ENCODE assay signal across 11 cellular contexts in genomic region chr2:96685592-96686459, GRCh38. TPM values are rescaled to one million over a fixed set of nuclear protein-coding genes. Genes with fewer than 3 reads are reported as not detected.
DNase-seq lines count a peak whose midpoint lies in the region; ATAC-seq, FAIRE-seq and TF ChIP-seq lines count a peak whose summit lies in the region.
"Had no signal": no experiment of that assay in that cellular context is flagged by ENCODE, and none has a peak within 500 bp of the region (broad histone marks: within the 10 kb centered on the region; RNA-seq: fewer than 3 reads in every experiment).

No MANE protein-coding gene starts in this region.

- peak; percentile 85 for DNase-seq in H7
- peak; percentile 67 for DNase-seq in NCI-H345 treated with DMSO at 0.1 percent for 48 hours (lab: John Stamatoyannopoulos, UW; ENCODE audit: unreplicated experiment)
- DNase-seq in fibroblast of lung (ENCODE audit: low read depth in 2 of 2) = peak; percentile 8 to 31
- DNase-seq in osteoblast (ENCODE audit: insufficient read length, low spot score, missing footprints) = peak; percentile 86
- no peak for DNase-seq in small intestine
- no peak for DNase-seq in activated CD8-positive, alpha-beta T cell treated with anti-CD3 and anti-CD28 coated beads for 36 hours
- DNase-seq in SW 1271 (lab: John Stamatoyannopoulos, UW) = no peak
- no peak for DNase-seq in anterior cingulate cortex (lab: John Stamatoyannopoulos, UW)
- DNase-seq: activated CD4-positive, alpha-beta T cell treated with anti-CD3 and anti-CD28 coated beads for 36 hours; PC-3 had no signal

- WGBS in small intestine, 3 donors = 51 to 57% (median 53%) methylated on average over 17 to 18 of the region's 18 CpGs

- no peaks in the 10 kb centered on the region for H3K9me3 Mint-ChIP-seq in activated CD8-positive, alpha-beta T cell treated with anti-CD3 and anti-CD28 coated beads for 36 hours
- H3K9me3 Mint-ChIP-seq: activated naive CD4-positive, alpha-beta T cell treated with anti-CD3 and anti-CD28 coated beads, Interleukin-2, amount 50 U/mL, for 72 hours had no signal

- H3K27me3 ChIP-seq in H7 (ENCODE audit: control insufficient read depth, insufficient read depth, low read length) = no peaks in the 10 kb centered on the region
- H3K27me3 ChIP-seq in fibroblast of lung (ENCODE audit: control insufficient read depth, insufficient read depth, low read length) = peaks cover 13% of the 10 kb centered on the region
- peaks cover 3% of the 10 kb centered on the region for H3K27me3 ChIP-seq in osteoblast (ENCODE audit: insufficient read depth, low read length)
- no peaks in the 10 kb centered on the region for H3K27me3 ChIP-seq in small intestine (ENCODE audit: control insufficient read depth in 2 of 2, insufficient read depth in 2 of 2, low read length in 2 of 2)

- peaks cover 3% of the 10 kb centered on the region for H3K27me3 Mint-ChIP-seq in activated CD8-positive, alpha-beta T cell treated with anti-CD3 and anti-CD28 coated beads for 36 hours

- intact Hi-C loops in activated CD8-positive, alpha-beta T cell treated with anti-CD3 and anti-CD28 coated beads for 36 hours (cut with micrococcal nuclease) = no loop called here

- H3K36me3 ChIP-seq in H7 (replicated peaks; ENCODE audit: control insufficient read depth, insufficient read depth, low read length) (no peaks in the 10 kb centered on the region), fibroblast of lung (ENCODE audit: control insufficient read depth, insufficient read depth, low read length) (no peaks in the 10 kb centered on the region), osteoblast (ENCODE audit: insufficient read depth, low read length) (no peaks in the 10 kb centered on the region), small intestine (ENCODE audit: control insufficient read depth in 2 of 2, insufficient read depth in 2 of 2, low read length in 2 of 2) (no peaks in the 10 kb centered on the region)

- H3K4me2 ChIP-seq in fibroblast of lung (ENCODE audit: extremely low read depth, insufficient read depth, low read length) (no peak overlapping the region), osteoblast (ENCODE audit: insufficient read depth, low read length) (no peak overlapping the region)

- H3K9me3 ChIP-seq in fibroblast of lung (ENCODE audit: control insufficient read depth, insufficient read depth, low read depth, low read length) (no peaks in the 10 kb centered on the region), osteoblast (ENCODE audit: low read depth, low read length) (no peaks in the 10 kb centered on the region), small intestine (ENCODE audit: control insufficient read depth, low read depth) (no peaks in the 10 kb centered on the region)

- TF ChIP-seq CTCF in fibroblast of lung (conservative IDR thresholded peaks at IDR 0.05 in 1 of 2, IDR thresholded peaks at IDR 0.05 in 1 of 2; ENCODE audit: low read depth in 1 of 2, low read length in 2 of 2) = no peak
- TF ChIP-seq CTCF in osteoblast (IDR thresholded peaks at IDR 0.05; ENCODE audit: extremely low read depth, low read depth, low read length) = no peak
- TF ChIP-seq CTCF in activated CD8-positive, alpha-beta T cell treated with anti-CD3 and anti-CD28 coated beads for 36 hours (IDR thresholded peaks at IDR 0.05) = no peak

- no peak overlapping the region for H3K4me3 Mint-ChIP-seq in activated CD8-positive, alpha-beta T cell treated with anti-CD3 and anti-CD28 coated beads for 36 hours
- H3K4me3 Mint-ChIP-seq: activated CD4-positive, alpha-beta T cell treated with anti-CD3 and anti-CD28 coated beads for 36 hours had no signal

- no peaks in the 10 kb centered on the region for H3K4me1 ChIP-seq in fibroblast of lung (ENCODE audit: control insufficient read depth, extremely low read depth, insufficient read depth, low read length)
- no peaks in the 10 kb centered on the region for H3K4me1 ChIP-seq in osteoblast (ENCODE audit: insufficient read depth, low read length)
- no peaks in the 10 kb centered on the region for H3K4me1 ChIP-seq in small intestine (ENCODE audit: control insufficient read depth in 2 of 2, insufficient read depth in 1 of 2, low read depth in 1 of 2, low read length in 1 of 2)

- H2AFZ ChIP-seq in fibroblast of lung (ENCODE audit: low read length) = no peak overlapping the region
- H2AFZ ChIP-seq in osteoblast (ENCODE audit: low read length) = no peak overlapping the region

- H3K36me3 Mint-ChIP-seq in activated CD8-positive, alpha-beta T cell treated with anti-CD3 and anti-CD28 coated beads for 36 hours (ENCODE audit: low read depth) = no peaks in the 10 kb centered on the region
- H3K36me3 Mint-ChIP-seq: activated naive CD4-positive, alpha-beta T cell treated with anti-CD3 and anti-CD28 coated beads, Interleukin-2, amount 50 U/mL, for 72 hours had no signal

- H3K4me3 ChIP-seq in H7 (ENCODE audit: insufficient read depth, low read depth, low read length) (no peak overlapping the region), fibroblast of lung (replicated peaks in 1 of 4; ENCODE audit: control extremely low read depth in 1 of 4, insufficient read depth in 1 of 4, low read depth in 3 of 4, low read length in 4 of 4) (no peak overlapping the region), osteoblast (ENCODE audit: insufficient read depth, low read length) (no peak overlapping the region), small intestine (ENCODE audit: low read depth in 1 of 2, low read length in 2 of 2) (no peak overlapping the region)

- POLR2A ChIA-PET in activated CD8-positive, alpha-beta T cell treated with anti-CD3 and anti-CD28 coated beads for 36 hours (lab: Charles Lee) = no interaction called here

- H4K20me1 ChIP-seq in fibroblast of lung (ENCODE audit: control insufficient read depth, extremely low read depth, insufficient read depth, low read length) (no peaks in the 10 kb centered on the region), osteoblast (ENCODE audit: insufficient read depth, low read length) (no peaks in the 10 kb centered on the region)

- no peak overlapping the region for H3K27ac Mint-ChIP-seq in activated CD8-positive, alpha-beta T cell treated with anti-CD3 and anti-CD28 coated beads for 36 hours
- H3K27ac Mint-ChIP-seq: activated CD4-positive, alpha-beta T cell treated with anti-CD3 and anti-CD28 coated beads for 36 hours; activated naive CD4-positive, alpha-beta T cell treated with anti-CD3 and anti-CD28 coated beads, Interleukin-2, amount 50 U/mL, for 72 hours had no signal

- no peak overlapping the region for H3K27ac ChIP-seq in fibroblast of lung (ENCODE audit: insufficient read depth, low read length)
- no peak overlapping the region for H3K27ac ChIP-seq in osteoblast (ENCODE audit: low read depth, low read length)
- H3K27ac ChIP-seq in small intestine (ENCODE audit: low read depth in 1 of 2, low read length in 1 of 2) = no peak overlapping the region

- FAIRE-seq in small intestine (lab: Jason Lieb, UNC) = no peak

- no peak for ATAC-seq in activated CD8-positive, alpha-beta T cell treated with anti-CD3 and anti-CD28 coated beads for 36 hours
- ATAC-seq: activated CD4-positive, alpha-beta T cell treated with anti-CD3 and anti-CD28 coated beads for 36 hours; activated naive CD4-positive, alpha-beta T cell treated with anti-CD3 and anti-CD28 coated beads, Interleukin-2, amount 50 U/mL, for 72 hours; PC-3 had no signal

- H3K79me2 ChIP-seq in fibroblast of lung (ENCODE audit: control insufficient read depth, insufficient read depth, low read length) = no peaks in the 10 kb centered on the region
- H3K79me2 ChIP-seq in osteoblast (ENCODE audit: insufficient read depth, low read length) = no peaks in the 10 kb centered on the region

- CTCF ChIA-PET in activated CD8-positive, alpha-beta T cell treated with anti-CD3 and anti-CD28 coated beads for 36 hours (lab: Charles Lee) = no interaction called here

- H3K9ac ChIP-seq in fibroblast of lung (ENCODE audit: insufficient read depth, low read length) = no peak overlapping the region

- H3K4me1 Mint-ChIP-seq in activated CD8-positive, alpha-beta T cell treated with anti-CD3 and anti-CD28 coated beads for 36 hours (ENCODE audit: low read depth) = no peaks in the 10 kb centered on the region
- H3K4me1 Mint-ChIP-seq: activated CD4-positive, alpha-beta T cell treated with anti-CD3 and anti-CD28 coated beads for 36 hours had no signal

RNA-seq across cellular contexts. Expression of gene FER1L5, which starts 43.3 kb away (rescaled TPM):
- 0.07 and 0.24 TPM in 2 replicates for total RNA-seq in H7 (2014; rRNA removed; shearing (Covaris generic))
- total RNA-seq in fibroblast of lung (0.50 and 0.51 TPM in 2 replicates), osteoblast (1.1 and 1.2 TPM in 2 replicates)
- polyA plus RNA-seq in fibroblast of lung (0.16 and 0.24 TPM in 2 replicates), small intestine (under 1 TPM in 1 of 3 donors, not detected in 2; 0.09 TPM)
- polyA plus RNA-seq in fibroblast of lung (2012) = 0.10 and 0.24 TPM in 2 replicates
- polyA minus RNA-seq in fibroblast of lung (ENCODE audit: low replicate concordance) = 0.35 and 0.67 TPM in 2 replicates
- not detected for total RNA-seq in activated CD8-positive, alpha-beta T cell treated with anti-CD3 and anti-CD28 coated beads for 36 hours
- total RNA-seq: activated CD4-positive, alpha-beta T cell treated with anti-CD3 and anti-CD28 coated beads for 36 hours; activated naive CD4-positive, alpha-beta T cell treated with anti-CD3 and anti-CD28 coated beads, Interleukin-2, amount 50 U/mL, for 72 hours; PC-3 had no signal

RNA-seq across cellular contexts. Expression of gene KANSL3, which starts 47.7 kb away (rescaled TPM):
- total RNA-seq in H7 (2014; rRNA removed; shearing (Covaris generic)) = 32.3 and 33.5 TPM in 2 replicates
- total RNA-seq in fibroblast of lung = 28.2 and 36.5 TPM in 2 replicates
- 15.9 and 18.7 TPM in 2 replicates for polyA plus RNA-seq in fibroblast of lung
- polyA plus RNA-seq in fibroblast of lung (2012) = 17.2 and 17.8 TPM in 2 replicates
- polyA minus RNA-seq in fibroblast of lung (ENCODE audit: low replicate concordance) = 180 and 200 TPM in 2 replicates
- total RNA-seq in osteoblast = 46.9 and 50.3 TPM in 2 replicates
- 10 to 100 TPM; 13.5 to 18.2 (median 17.9) TPM for polyA plus RNA-seq in small intestine
- 10 to 100 TPM; 37.8 to 39.8 TPM for total RNA-seq in activated CD8-positive, alpha-beta T cell treated with anti-CD3 and anti-CD28 coated beads for 36 hours

RNA-seq across cellular contexts. Expression of gene LMAN2L, which starts 54.0 kb away (rescaled TPM):
- total RNA-seq in H7 (2014; rRNA removed; shearing (Covaris generic)) = 20.8 and 22.5 TPM in 2 replicates
- total RNA-seq in fibroblast of lung = 27.0 and 41.1 TPM in 2 replicates
- polyA plus RNA-seq in fibroblast of lung = 24.7 and 28.2 TPM in 2 replicates
- polyA plus RNA-seq in fibroblast of lung (2012) = 15.9 and 19.5 TPM in 2 replicates
- 13.8 and 23.5 TPM in 2 replicates for polyA minus RNA-seq in fibroblast of lung (ENCODE audit: low replicate concordance)
- 16.5 and 26.4 TPM in 2 replicates for total RNA-seq in osteoblast
- 10 to 100 TPM in 1 of 3 donors, 1 to 10 TPM in 2; 3.5 to 12.6 (median 4.0) TPM for polyA plus RNA-seq in small intestine
- total RNA-seq in activated CD8-positive, alpha-beta T cell treated with anti-CD3 and anti-CD28 coated beads for 36 hours = 1 to 10 TPM; 4.4 to 6.1 TPM

Comparison
In these comparisons a context has a peak if more than half of its experiments do, and no peak if none do; other contexts are left out.
1. DNase-seq: peak in H7 (single experiment), NCI-H345 treated with DMSO at 0.1 percent for 48 hours (single experiment), fibroblast of lung (2 of 2) and osteoblast (single experiment); none in small intestine (single experiment), activated CD8-positive, alpha-beta T cell treated with anti-CD3 and anti-CD28 coated beads for 36 hours (single experiment), SW 1271 (0 of 2) and anterior cingulate cortex (0 of 58).